In genomic region chr11:65183201-65183891, GRCh38 we compare ENCODE assay signal across 10 cellular contexts. TPM values are rescaled to one million over a fixed set of nuclear protein-coding genes. Genes with fewer than 3 reads are reported as not detected.
DNase-seq lines count a peak whose midpoint lies in the region; ATAC-seq, FAIRE-seq and TF ChIP-seq lines count a peak whose summit lies in the region.
"Had no signal": no experiment of that assay in that cellular context is flagged by ENCODE, and none has a peak within 500 bp of the region (broad histone marks: within the 10 kb centered on the region; RNA-seq: fewer than 3 reads in every experiment).

No MANE protein-coding gene starts in this region.

- H3K27ac Mint-ChIP-seq in activated CD4-positive, alpha-beta T cell treated with anti-CD3 and anti-CD28 coated beads for 36 hours: no peak overlapping the region
- H3K27ac Mint-ChIP-seq in activated T-helper 2 cell treated with anti-CD3 and anti-CD28 coated beads, Interferon-gamma antibody, Interleukin-2, Interleukin-4, amounts not matched to agents 10 μg/mL and 5 μg/mL and 100 μg/mL, durations not matched to agents 14 hours and 24 hours and 36 hours: peak overlapping the region; percentile 33

- no peak for TF ChIP-seq CTCF in keratinocyte (optimal IDR thresholded peaks at IDR 0.05 in 1 of 3, IDR thresholded peaks at IDR 0.05 in 1 of 3, conservative IDR thresholded peaks at IDR 0.05 in 1 of 3; ENCODE audit: extremely low read depth in 1 of 3, insufficient read depth in 2 of 3, low read length in 3 of 3)

- FAIRE-seq in keratinocyte (lab: Jason Lieb, UNC): peak; percentile 20

- DNase-seq in activated CD4-positive, alpha-beta T cell treated with anti-CD3 and anti-CD28 coated beads for 36 hours: no peak
- DNase-seq in activated CD4-positive, alpha-beta T cell treated with anti-CD3 and anti-CD28 coated beads for 1 hour: no peak
- no peak for DNase-seq in activated T-helper 2 cell treated with anti-CD3 and anti-CD28 coated beads, Interferon-gamma antibody, Interleukin-2, Interleukin-4, amounts not matched to agents 10 μg/mL and 5 μg/mL and 100 μg/mL, durations not matched to agents 14 hours and 24 hours and 36 hours (ENCODE audit: low spot score)
- DNase-seq in keratinocyte (ENCODE audit: low read depth, low spot score): peak; percentile 50
- no peak for DNase-seq in KG1 (lab: John Stamatoyannopoulos, UW)
- DNase-seq in NAMALWA (ENCODE audit: low spot score): no peak
- DNase-seq: islet precursor cell had no signal

- CTCF ChIA-PET in activated CD4-positive, alpha-beta T cell treated with anti-CD3 and anti-CD28 coated beads for 36 hours (lab: Charles Lee): interaction anchor here (0.5 to 1.9 kb wide), 5 partner anchors 8 to 233 kb away, joined by 3 to 5 read pairs (median 4); partner anchors contain the start of genes FAU and MRPL49

- POLR2A ChIA-PET in activated CD4-positive, alpha-beta T cell treated with anti-CD3 and anti-CD28 coated beads for 36 hours (lab: Charles Lee): no interaction called here

- H3K79me2 ChIP-seq in keratinocyte (ENCODE audit: control insufficient read depth, insufficient read depth, low read length): peaks cover 72% of the 10 kb centered on the region

- dilution Hi-C loops in keratinocyte (cut with MboI; ENCODE audit: extremely low pct_ligation_motif_present, low sequenced_read_pairs): no loop called here

- H3K9me1 ChIP-seq in keratinocyte (ENCODE audit: control insufficient read depth, extremely low read depth, insufficient read depth, low read length): no peaks in the 10 kb centered on the region

- intact Hi-C loops in activated CD4-positive, alpha-beta T cell treated with anti-CD3 and anti-CD28 coated beads for 36 hours (cut with DNase I, micrococcal nuclease): no loop called here
- intact Hi-C loops in activated T-helper 2 cell treated with anti-CD3 and anti-CD28 coated beads, Interferon-gamma antibody, Interleukin-2, Interleukin-4, amounts not matched to agents 10 μg/mL and 5 μg/mL and 100 μg/mL, durations not matched to agents 14 hours and 24 hours and 36 hours (cut with micrococcal nuclease): no loop called here

- H3K9me3 ChIP-seq in keratinocyte (ENCODE audit: control insufficient read depth, low read depth, low read length): no peaks in the 10 kb centered on the region
- H3K9me3 ChIP-seq in stomach smooth muscle (ENCODE audit: control insufficient read depth in 2 of 2, low read length in 2 of 2): no peaks in the 10 kb centered on the region

- H2AFZ ChIP-seq in keratinocyte (ENCODE audit: control insufficient read depth, low read length): no peak overlapping the region

- H3K4me3 Mint-ChIP-seq in activated CD4-positive, alpha-beta T cell treated with anti-CD3 and anti-CD28 coated beads for 36 hours: peak overlapping the region; percentile 85
- peak overlapping the region; percentile 63 for H3K4me3 Mint-ChIP-seq in activated T-helper 2 cell treated with anti-CD3 and anti-CD28 coated beads, Interferon-gamma antibody, Interleukin-2, Interleukin-4, amounts not matched to agents 10 μg/mL and 5 μg/mL and 100 μg/mL, durations not matched to agents 14 hours and 24 hours and 36 hours (ENCODE audit: low read depth)

- ATAC-seq in activated CD4-positive, alpha-beta T cell treated with anti-CD3 and anti-CD28 coated beads for 36 hours: no peak
- no peak for ATAC-seq in HG03432 (IDR thresholded peaks at IDR 0.05; ENCODE audit: unreplicated experiment)

- peaks cover 14% of the 10 kb centered on the region for H3K36me3 Mint-ChIP-seq in activated CD4-positive, alpha-beta T cell treated with anti-CD3 and anti-CD28 coated beads for 36 hours (ENCODE audit: low read depth)
- peaks cover 24% of the 10 kb centered on the region for H3K36me3 Mint-ChIP-seq in activated T-helper 2 cell treated with anti-CD3 and anti-CD28 coated beads, Interferon-gamma antibody, Interleukin-2, Interleukin-4, amounts not matched to agents 10 μg/mL and 5 μg/mL and 100 μg/mL, durations not matched to agents 14 hours and 24 hours and 36 hours (ENCODE audit: low read depth)

- H3K27ac ChIP-seq in keratinocyte (ENCODE audit: control insufficient read depth, insufficient read depth, low read length) (peak overlapping the region; percentile 85), stomach smooth muscle (ENCODE audit: low read length) (peak overlapping the region; percentile 73)

- no peaks in the 10 kb centered on the region for H3K9me3 Mint-ChIP-seq in activated CD4-positive, alpha-beta T cell treated with anti-CD3 and anti-CD28 coated beads for 36 hours (ENCODE audit: low read depth)
- no peaks in the 10 kb centered on the region for H3K9me3 Mint-ChIP-seq in activated T-helper 2 cell treated with anti-CD3 and anti-CD28 coated beads, Interferon-gamma antibody, Interleukin-2, Interleukin-4, amounts not matched to agents 10 μg/mL and 5 μg/mL and 100 μg/mL, durations not matched to agents 14 hours and 24 hours and 36 hours

- H3K9ac ChIP-seq in keratinocyte (ENCODE audit: control insufficient read depth, extremely low read depth, insufficient read depth, low read length) (peak overlapping the region; percentile 91), stomach smooth muscle (ENCODE audit: low read length in 2 of 2) (peak overlapping the region in 1 of 2 donors; percentile 86)

- H3K4me1 Mint-ChIP-seq in activated CD4-positive, alpha-beta T cell treated with anti-CD3 and anti-CD28 coated beads for 36 hours: peaks cover 14% of the 10 kb centered on the region
- H3K4me1 Mint-ChIP-seq in activated T-helper 2 cell treated with anti-CD3 and anti-CD28 coated beads, Interferon-gamma antibody, Interleukin-2, Interleukin-4, amounts not matched to agents 10 μg/mL and 5 μg/mL and 100 μg/mL, durations not matched to agents 14 hours and 24 hours and 36 hours (ENCODE audit: low read depth): peaks cover 12% of the 10 kb centered on the region

- H4K20me1 ChIP-seq in keratinocyte (ENCODE audit: control insufficient read depth, extremely low read depth, insufficient read depth, low read length): peaks cover 16% of the 10 kb centered on the region

- H3K27me3 Mint-ChIP-seq in activated CD4-positive, alpha-beta T cell treated with anti-CD3 and anti-CD28 coated beads for 36 hours: no peaks in the 10 kb centered on the region
- peaks cover 2% of the 10 kb centered on the region for H3K27me3 Mint-ChIP-seq in activated T-helper 2 cell treated with anti-CD3 and anti-CD28 coated beads, Interferon-gamma antibody, Interleukin-2, Interleukin-4, amounts not matched to agents 10 μg/mL and 5 μg/mL and 100 μg/mL, durations not matched to agents 14 hours and 24 hours and 36 hours (ENCODE audit: low read depth)

- H3K36me3 ChIP-seq in keratinocyte (ENCODE audit: control insufficient read depth in 2 of 2, extremely low read depth in 1 of 2, insufficient read depth in 2 of 2, low read length in 2 of 2) (peaks cover 27 to 44% of the 10 kb centered on the region in 2 experiments), stomach smooth muscle (ENCODE audit: control insufficient read depth in 2 of 2, insufficient read depth in 2 of 2, low read length in 2 of 2) (peaks cover 20 to 29% of the 10 kb centered on the region in 2 donors)

- H3K4me3 ChIP-seq in keratinocyte (ENCODE audit: control insufficient read depth in 2 of 3, extremely low read depth in 1 of 3, insufficient read depth in 2 of 3, low read depth in 1 of 3, low read length in 3 of 3) (peak overlapping the region; percentile 78 to 83 (median 83)), stomach smooth muscle (ENCODE audit: low read length in 2 of 2) (peak overlapping the region; percentile 82 to 86)

- peaks cover 24% of the 10 kb centered on the region for H3K4me1 ChIP-seq in keratinocyte (ENCODE audit: control insufficient read depth, extremely low read depth, insufficient read depth, low read length)
- peaks cover 26% of the 10 kb centered on the region for H3K4me1 ChIP-seq in stomach smooth muscle (ENCODE audit: control insufficient read depth, insufficient read depth, low read length)

- H3K27me3 ChIP-seq in keratinocyte (ENCODE audit: control insufficient read depth, extremely low read depth, insufficient read depth, low read length): no peaks in the 10 kb centered on the region
- H3K27me3 ChIP-seq in stomach smooth muscle (ENCODE audit: control insufficient read depth in 1 of 2, insufficient read depth in 2 of 2, low read length in 2 of 2): no peaks in the 10 kb centered on the region

- peak overlapping the region; percentile 82 for H3K4me2 ChIP-seq in keratinocyte (ENCODE audit: control insufficient read depth, extremely low read depth, insufficient read depth, low read depth, low read length)

RNA-seq across cellular contexts. Expression of gene CAPN1, which starts 1.6 kb away (rescaled TPM):
- total RNA-seq in activated CD4-positive, alpha-beta T cell treated with anti-CD3 and anti-CD28 coated beads for 36 hours: 100 to 1,000 TPM; 103 to 125 TPM
- total RNA-seq in activated T-helper 2 cell treated with anti-CD3 and anti-CD28 coated beads, Interferon-gamma antibody, Interleukin-2, Interleukin-4, amounts not matched to agents 10 μg/mL and 5 μg/mL and 100 μg/mL, durations not matched to agents 14 hours and 24 hours and 36 hours: 143 and 144 TPM in 2 replicates
- polyA plus RNA-seq in keratinocyte: 250 to 300 TPM (median 284 TPM) in 3 replicates
- polyA plus RNA-seq in keratinocyte (2011; ENCODE audit: low read depth): 213 TPM
- polyA plus RNA-seq in keratinocyte (2011; cell fraction: cytosol; rRNA removed): 259 and 452 TPM in 2 replicates
- polyA plus RNA-seq in keratinocyte (2011; cell fraction: nucleus; rRNA removed): 405 and 511 TPM in 2 replicates
- 229 and 409 TPM in 2 replicates for polyA plus RNA-seq in keratinocyte (2012; ENCODE audit: low replicate concordance)
- polyA minus RNA-seq in keratinocyte: 393 to 816 TPM (median 404 TPM) in 3 replicates
- polyA minus RNA-seq in keratinocyte (2011; cell fraction: cytosol; rRNA and poly(A)+ RNA removed): 432 TPM
- 260 and 270 TPM in 2 replicates for polyA minus RNA-seq in keratinocyte (2011; cell fraction: nucleus; rRNA and poly(A)+ RNA removed)

RNA-seq across cellular contexts. Expression of gene SPDYC, which starts 13.3 kb away (rescaled TPM):
- total RNA-seq in activated CD4-positive, alpha-beta T cell treated with anti-CD3 and anti-CD28 coated beads for 36 hours: not detected
- total RNA-seq in activated T-helper 2 cell treated with anti-CD3 and anti-CD28 coated beads, Interferon-gamma antibody, Interleukin-2, Interleukin-4, amounts not matched to agents 10 μg/mL and 5 μg/mL and 100 μg/mL, durations not matched to agents 14 hours and 24 hours and 36 hours: not detected in 2 replicates
- not detected in 3 replicates for polyA plus RNA-seq in keratinocyte
- not detected for polyA plus RNA-seq in keratinocyte (2011; ENCODE audit: low read depth)
- not detected in 2 replicates for polyA plus RNA-seq in keratinocyte (2011; cell fraction: cytosol; rRNA removed)
- polyA plus RNA-seq in keratinocyte (2011; cell fraction: nucleus; rRNA removed): not detected in 2 replicates
- not detected in 2 replicates for polyA plus RNA-seq in keratinocyte (2012; ENCODE audit: low replicate concordance)
- not detected in 3 replicates for polyA minus RNA-seq in keratinocyte
- polyA minus RNA-seq in keratinocyte (2011; cell fraction: cytosol; rRNA and poly(A)+ RNA removed): not detected
- polyA minus RNA-seq in keratinocyte (2011; cell fraction: nucleus; rRNA and poly(A)+ RNA removed): not detected in 2 replicates
- total RNA-seq: T-helper 2 cell treated with Interferon-gamma antibody and Interleukin-4, amounts not matched to agents 100 ng/mL and 5 ng/mL, for 36 hours had no signal

RNA-seq across cellular contexts. Expression of gene SYVN1, which starts 49.0 kb away (rescaled TPM):
- total RNA-seq in activated CD4-positive, alpha-beta T cell treated with anti-CD3 and anti-CD28 coated beads for 36 hours: 10 to 100 TPM; 24.3 to 31.1 TPM
- total RNA-seq in activated T-helper 2 cell treated with anti-CD3 and anti-CD28 coated beads, Interferon-gamma antibody, Interleukin-2, Interleukin-4, amounts not matched to agents 10 μg/mL and 5 μg/mL and 100 μg/mL, durations not matched to agents 14 hours and 24 hours and 36 hours: 40.1 and 42.2 TPM in 2 replicates
- polyA plus RNA-seq in keratinocyte: 10.0 to 25.4 TPM (median 10.8 TPM) in 3 replicates
- 3.9 TPM for polyA plus RNA-seq in keratinocyte (2011; ENCODE audit: low read depth)
- polyA plus RNA-seq in keratinocyte (2011; cell fraction: cytosol; rRNA removed): 10.7 and 14.1 TPM in 2 replicates
- 100 and 132 TPM in 2 replicates for polyA plus RNA-seq in keratinocyte (2011; cell fraction: nucleus; rRNA removed)
- polyA plus RNA-seq in keratinocyte (2012; ENCODE audit: low replicate concordance): 23.3 and 29.0 TPM in 2 replicates
- 49.9 to 172 TPM (median 57.6 TPM) in 3 replicates for polyA minus RNA-seq in keratinocyte
- polyA minus RNA-seq in keratinocyte (2011; cell fraction: cytosol; rRNA and poly(A)+ RNA removed): 28.6 TPM
- 49.6 and 75.6 TPM in 2 replicates for polyA minus RNA-seq in keratinocyte (2011; cell fraction: nucleus; rRNA and poly(A)+ RNA removed)
